In the genomic region with DNA sequence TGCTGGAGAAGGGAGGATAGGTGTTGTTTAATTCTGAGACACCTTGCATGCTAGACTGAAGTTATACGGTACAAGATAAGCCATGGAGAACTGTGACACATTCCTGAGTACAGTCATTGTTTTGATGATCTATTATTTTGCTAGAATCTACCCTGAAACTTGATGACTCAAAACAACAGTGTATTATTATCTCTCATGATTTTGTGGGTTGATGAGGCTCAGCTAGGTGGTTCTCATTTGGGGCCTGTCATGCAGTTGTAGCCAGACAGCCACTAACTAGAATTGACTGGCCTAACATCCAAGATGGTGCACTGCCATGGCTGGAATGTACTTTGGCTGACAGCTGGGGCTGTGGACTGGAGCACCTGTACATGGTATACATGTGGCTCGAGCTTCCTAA, we compare ENCODE assay signal across 20 cellular contexts. TPM values are rescaled to one million over a fixed set of nuclear protein-coding genes. Genes with fewer than 3 reads are reported as not detected.
DNase-seq lines count a peak whose midpoint lies in the region; ATAC-seq, FAIRE-seq and TF ChIP-seq lines count a peak whose summit lies in the region.
"Had no signal": no experiment of that assay in that cellular context is flagged by ENCODE, and none has a peak within 500 bp of the region (broad histone marks: within the 10 kb centered on the region; RNA-seq: fewer than 3 reads in every experiment).

No MANE protein-coding gene starts in this region.

- H3K27me3 ChIP-seq in bronchial epithelial cell (ENCODE audit: control insufficient read depth, insufficient read depth, low read length) = no peaks in the 10 kb centered on the region
- no peaks in the 10 kb centered on the region for H3K27me3 ChIP-seq in smooth muscle cell (ENCODE audit: low read depth)
- H3K27me3 ChIP-seq in colonic mucosa = no peaks in the 10 kb centered on the region
- H3K27me3 ChIP-seq: body of pancreas, Peyer's patch had no signal

- H3K9me3 ChIP-seq in T-helper 17 cell (ENCODE audit: control insufficient read depth, low read length, poor library complexity, severe bottlenecking) (no peaks in the 10 kb centered on the region), smooth muscle cell (replicated peaks; ENCODE audit: low read depth) (no peaks in the 10 kb centered on the region), colonic mucosa (no peaks in the 10 kb centered on the region)
- H3K9me3 ChIP-seq: body of pancreas, lower lobe of right lung, Peyer's patch had no signal

- DNase-seq in activated CD8-positive, alpha-beta memory T cell treated with anti-CD3 and anti-CD28 coated beads for 24 hours = peak; percentile 74
- DNase-seq in activated CD8-positive, alpha-beta memory T cell treated with anti-CD3 and anti-CD28 coated beads, Interleukin-2, amount 50 U/mL, for 4 hours = no peak
- DNase-seq in T-helper 17 cell = no peak
- DNase-seq in bronchial epithelial cell (ENCODE audit: low read depth) = peak; percentile 33
- peak; percentile 58 for DNase-seq in stimulated activated CD8-positive, alpha-beta memory T cell treated with anti-CD3 and anti-CD28 coated beads, Interleukin-4, amount 100 ng/mL, for 48 hours
- DNase-seq in smooth muscle cell (lab: John Stamatoyannopoulos, UW; ENCODE audit: unreplicated experiment) = no peak
- DNase-seq in colonic mucosa = no peak
- no peak for DNase-seq in putamen (ENCODE audit: low spot score)
- DNase-seq: body of pancreas, lower lobe of right lung, naive B cell, NCI-H2107, NCI-H774, Peyer's patch, SK-N-SH had no signal

- no peaks in the 10 kb centered on the region for H4K20me1 ChIP-seq in smooth muscle cell (ENCODE audit: low read depth)

- H3K27ac ChIP-seq in smooth muscle cell (ENCODE audit: low read depth) = no peak overlapping the region
- H3K27ac ChIP-seq in colonic mucosa = no peak overlapping the region
- H3K27ac ChIP-seq: body of pancreas, lower lobe of right lung, Peyer's patch had no signal

- peaks cover 14% of the 10 kb centered on the region for H3F3A ChIP-seq in smooth muscle cell (ENCODE audit: low read depth)

- H2AFZ ChIP-seq in smooth muscle cell (ENCODE audit: low read depth) = no peak overlapping the region

- H3K4me1 Mint-ChIP-seq in T-helper 17 cell = peaks cover 14% of the 10 kb centered on the region
- H3K4me1 Mint-ChIP-seq: IgD-negative memory B cell had no signal

- TF ChIP-seq CTCF in bronchial epithelial cell (IDR thresholded peaks at IDR 0.05; ENCODE audit: insufficient read depth, low read length, severe bottlenecking) = no peak
- TF ChIP-seq CTCF in smooth muscle cell (IDR thresholded peaks at IDR 0.05; ENCODE audit: borderline replicate concordance, insufficient read depth, poor library complexity, severe bottlenecking) = no peak
- no peak for TF ChIP-seq CTCF in colonic mucosa (IDR thresholded peaks at IDR 0.05)

- H3K36me3 Mint-ChIP-seq in T-helper 17 cell (ENCODE audit: low read depth) = peaks cover 2% of the 10 kb centered on the region
- H3K36me3 Mint-ChIP-seq: IgD-negative memory B cell had no signal

- H3K4me1 ChIP-seq in smooth muscle cell (ENCODE audit: low read depth) (peaks cover 5% of the 10 kb centered on the region), colonic mucosa (no peaks in the 10 kb centered on the region)
- H3K4me1 ChIP-seq: Peyer's patch had no signal

- H3K27ac Mint-ChIP-seq in T-helper 17 cell = peak overlapping the region; percentile 0
- H3K27ac Mint-ChIP-seq: dendritic cell treated with granulocyte-macrophage colony-stimulating factor and Interleukin-4, amounts not matched to agents 40 ng/mL and 50 ng/mL, for 4 days; IgD-negative memory B cell; naive B cell had no signal

- no peaks in the 10 kb centered on the region for H3K79me2 ChIP-seq in smooth muscle cell (ENCODE audit: low read depth)

- ATAC-seq in T-helper 17 cell = no peak
- ATAC-seq: body of pancreas, HCT116, lower lobe of right lung had no signal

- intact Hi-C loops in colonic mucosa (cut with DNase I) = no loop called here

- no peak overlapping the region for H3K4me3 Mint-ChIP-seq in T-helper 17 cell
- H3K4me3 Mint-ChIP-seq: dendritic cell treated with granulocyte-macrophage colony-stimulating factor and Interleukin-4, amounts not matched to agents 40 ng/mL and 50 ng/mL, for 4 days; IgD-negative memory B cell; naive B cell had no signal

- 89% methylated on average over 2 of the region's 2 CpGs for WGBS in smooth muscle cell (ENCODE audit: low lambda C conversion rate)

- peaks cover 3% of the 10 kb centered on the region for H3K27me3 Mint-ChIP-seq in T-helper 17 cell

- no peak for FAIRE-seq in bronchial epithelial cell (lab: Jason Lieb, UNC)
- FAIRE-seq: urothelium cell line had no signal

- no peak overlapping the region for H3K4me2 ChIP-seq in smooth muscle cell
- H3K4me2 ChIP-seq: SK-N-SH had no signal

- H3K9ac ChIP-seq in smooth muscle cell (ENCODE audit: low read depth) (no peak overlapping the region), colonic mucosa (ENCODE audit: low read depth in 2 of 2, low read length in 2 of 2) (no peak overlapping the region)
- H3K9ac ChIP-seq: SK-N-SH had no signal

- H3K36me3 ChIP-seq in bronchial epithelial cell (ENCODE audit: control insufficient read depth, insufficient read depth, low read length) (no peaks in the 10 kb centered on the region), smooth muscle cell (ENCODE audit: low read depth) (no peaks in the 10 kb centered on the region), colonic mucosa (no peaks in the 10 kb centered on the region)
- H3K36me3 ChIP-seq: lower lobe of right lung, Peyer's patch had no signal

- H3K4me3 ChIP-seq in bronchial epithelial cell (ENCODE audit: low read depth, low read length) (no peak overlapping the region), smooth muscle cell (no peak overlapping the region), colonic mucosa (no peak overlapping the region)
- H3K4me3 ChIP-seq: body of pancreas, lower lobe of right lung, Peyer's patch had no signal

RNA-seq across cellular contexts. Expression of gene IL1R1, which starts 5.4 kb away (rescaled TPM):
- 10 to 100 TPM; 14.3 to 16.5 TPM for total RNA-seq in T-helper 17 cell
- total RNA-seq in bronchial epithelial cell = 1.6 and 3.1 TPM in 2 replicates
- 32.4 and 36.6 TPM in 2 replicates for total RNA-seq in smooth muscle cell
- 20.0 and 26.8 TPM in 2 replicates for polyA plus RNA-seq in smooth muscle cell
- 10 to 100 TPM; 13.9 to 23.9 TPM for total RNA-seq in colonic mucosa
- total RNA-seq: G401 had no signal
- polyA plus RNA-seq: IgD-negative memory B cell had no signal

RNA-seq across cellular contexts. Expression of gene IL1RL2, which starts 49.7 kb away (rescaled TPM):
- total RNA-seq in T-helper 17 cell (not detected), bronchial epithelial cell (1.8 and 2.6 TPM in 2 replicates), smooth muscle cell (0.13 and 0.40 TPM in 2 replicates), colonic mucosa (1 to 10 TPM; 1.9 to 2.8 TPM)
- 0.10 and 1.2 TPM in 2 replicates for polyA plus RNA-seq in smooth muscle cell
- total RNA-seq: G401, lower lobe of right lung had no signal
- polyA plus RNA-seq: IgD-negative memory B cell had no signal

Comparison
In these comparisons a context has a peak if more than half of its experiments do, and no peak if none do; other contexts are left out.
1. DNase-seq: peak in activated CD8-positive, alpha-beta memory T cell treated with anti-CD3 and anti-CD28 coated beads for 24 hours (single experiment), bronchial epithelial cell (single experiment) and stimulated activated CD8-positive, alpha-beta memory T cell treated with anti-CD3 and anti-CD28 coated beads, Interleukin-4, amount 100 ng/mL, for 48 hours (single experiment); none in activated CD8-positive, alpha-beta memory T cell treated with anti-CD3 and anti-CD28 coated beads, Interleukin-2, amount 50 U/mL, for 4 hours (single experiment), T-helper 17 cell (0 of 3), smooth muscle cell (single experiment), colonic mucosa (single experiment) and putamen (single experiment).